ENCODE assay signal across 19 cellular contexts in the genomic region with DNA sequence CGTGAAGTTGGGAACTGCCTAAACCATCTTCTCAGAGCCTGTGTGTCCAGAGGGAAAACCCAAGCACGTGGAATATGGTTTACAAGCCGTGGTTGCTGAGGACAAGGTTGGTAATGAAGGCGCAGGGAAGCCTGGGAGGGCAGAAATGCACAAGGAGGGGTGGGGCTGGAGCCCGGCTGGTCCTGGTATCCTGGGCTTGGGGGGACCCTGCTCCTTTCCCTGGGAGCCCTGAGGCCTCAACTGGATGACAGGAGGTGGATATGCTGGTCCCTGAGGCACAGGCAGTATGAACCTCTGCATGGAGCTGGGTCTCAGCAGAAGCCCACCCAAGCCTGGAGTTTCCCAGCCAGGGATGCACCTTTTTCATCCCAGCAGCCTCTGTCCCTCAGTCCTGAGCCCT.
DNase-seq lines count a peak whose midpoint lies in the region; ATAC-seq, FAIRE-seq and TF ChIP-seq lines count a peak whose summit lies in the region.
"Had no signal": no experiment of that assay in that cellular context is flagged by ENCODE, and none has a peak within 500 bp of the region (broad histone marks: within the 10 kb centered on the region; RNA-seq: fewer than 3 reads in every experiment).

No MANE protein-coding gene starts in this region.

- H3K27me3 Mint-ChIP-seq in activated CD8-positive, alpha-beta T cell treated with anti-CD3 and anti-CD28 coated beads, Interleukin-2, amount 10 ng/mL, durations not matched to agents 7 days and 5 days (ENCODE audit: low read depth): peaks cover 5% of the 10 kb centered on the region
- no peaks in the 10 kb centered on the region for H3K27me3 Mint-ChIP-seq in activated CD8-positive, alpha-beta T cell treated with anti-CD3 and anti-CD28 coated beads for 36 hours
- no peaks in the 10 kb centered on the region for H3K27me3 Mint-ChIP-seq in activated naive CD8-positive, alpha-beta T cell treated with anti-CD3 and anti-CD28 coated beads, Interleukin-2, amount 50 U/mL, for 24 hours
- H3K27me3 Mint-ChIP-seq: CD4-positive, alpha-beta T cell had no signal

- FAIRE-seq in GM12891 (lab: Jason Lieb, UNC): no peak
- FAIRE-seq: D721Med, G401.6, H1, HepG2, HTR-8/SVneo had no signal

- TF ChIP-seq CTCF in activated CD8-positive, alpha-beta T cell treated with anti-CD3 and anti-CD28 coated beads for 36 hours (IDR thresholded peaks at IDR 0.05): no peak

- ATAC-seq in activated CD8-positive, alpha-beta T cell treated with anti-CD3 and anti-CD28 coated beads, Interleukin-2, amount 10 ng/mL, durations not matched to agents 7 days and 5 days: no peak
- ATAC-seq in activated CD8-positive, alpha-beta T cell treated with anti-CD3 and anti-CD28 coated beads for 36 hours: no peak
- no peak for ATAC-seq in activated naive CD8-positive, alpha-beta T cell treated with anti-CD3 and anti-CD28 coated beads, Interleukin-2, amount 50 U/mL, for 24 hours
- no peak for ATAC-seq in HG03342 (IDR thresholded peaks at IDR 0.05; ENCODE audit: unreplicated experiment)
- ATAC-seq: HepG2 had no signal

- POLR2A ChIA-PET in activated CD8-positive, alpha-beta T cell treated with anti-CD3 and anti-CD28 coated beads, Interleukin-2, amount 10 ng/mL, durations not matched to agents 7 days and 5 days (lab: Charles Lee): no interaction called here
- POLR2A ChIA-PET in activated CD8-positive, alpha-beta T cell treated with anti-CD3 and anti-CD28 coated beads for 36 hours (lab: Charles Lee): no interaction called here

- no peaks in the 10 kb centered on the region for H3K36me3 Mint-ChIP-seq in activated CD8-positive, alpha-beta T cell treated with anti-CD3 and anti-CD28 coated beads, Interleukin-2, amount 10 ng/mL, durations not matched to agents 7 days and 5 days (ENCODE audit: low read depth)
- no peaks in the 10 kb centered on the region for H3K36me3 Mint-ChIP-seq in activated CD8-positive, alpha-beta T cell treated with anti-CD3 and anti-CD28 coated beads for 36 hours (ENCODE audit: low read depth)
- no peaks in the 10 kb centered on the region for H3K36me3 Mint-ChIP-seq in activated naive CD8-positive, alpha-beta T cell treated with anti-CD3 and anti-CD28 coated beads, Interleukin-2, amount 50 U/mL, for 24 hours (ENCODE audit: low read depth)

- H3K9me3 Mint-ChIP-seq in activated CD8-positive, alpha-beta T cell treated with anti-CD3 and anti-CD28 coated beads, Interleukin-2, amount 10 ng/mL, durations not matched to agents 7 days and 5 days (ENCODE audit: insufficient read depth): no peaks in the 10 kb centered on the region
- no peaks in the 10 kb centered on the region for H3K9me3 Mint-ChIP-seq in activated CD8-positive, alpha-beta T cell treated with anti-CD3 and anti-CD28 coated beads for 36 hours
- no peaks in the 10 kb centered on the region for H3K9me3 Mint-ChIP-seq in activated naive CD8-positive, alpha-beta T cell treated with anti-CD3 and anti-CD28 coated beads, Interleukin-2, amount 50 U/mL, for 24 hours
- H3K9me3 Mint-ChIP-seq: CD4-positive, alpha-beta T cell; HFFc6 had no signal

- intact Hi-C loops in activated CD8-positive, alpha-beta T cell treated with anti-CD3 and anti-CD28 coated beads for 36 hours (cut with micrococcal nuclease): no loop called here
- intact Hi-C loops in posterior vena cava (cut with DNase I): no loop called here

- CTCF ChIA-PET in activated CD8-positive, alpha-beta T cell treated with anti-CD3 and anti-CD28 coated beads, Interleukin-2, amount 10 ng/mL, durations not matched to agents 7 days and 5 days (lab: Charles Lee): no interaction called here
- CTCF ChIA-PET in activated CD8-positive, alpha-beta T cell treated with anti-CD3 and anti-CD28 coated beads for 36 hours (lab: Charles Lee): no interaction called here

- no peaks in the 10 kb centered on the region for H3K4me1 Mint-ChIP-seq in activated CD8-positive, alpha-beta T cell treated with anti-CD3 and anti-CD28 coated beads, Interleukin-2, amount 10 ng/mL, durations not matched to agents 7 days and 5 days (ENCODE audit: low read depth)
- H3K4me1 Mint-ChIP-seq in activated CD8-positive, alpha-beta T cell treated with anti-CD3 and anti-CD28 coated beads for 36 hours (ENCODE audit: low read depth): no peaks in the 10 kb centered on the region
- no peaks in the 10 kb centered on the region for H3K4me1 Mint-ChIP-seq in activated naive CD8-positive, alpha-beta T cell treated with anti-CD3 and anti-CD28 coated beads, Interleukin-2, amount 50 U/mL, for 24 hours

- no peak overlapping the region for H3K4me3 Mint-ChIP-seq in activated CD8-positive, alpha-beta T cell treated with anti-CD3 and anti-CD28 coated beads, Interleukin-2, amount 10 ng/mL, durations not matched to agents 7 days and 5 days
- H3K4me3 Mint-ChIP-seq in activated CD8-positive, alpha-beta T cell treated with anti-CD3 and anti-CD28 coated beads for 36 hours: no peak overlapping the region
- no peak overlapping the region for H3K4me3 Mint-ChIP-seq in activated naive CD8-positive, alpha-beta T cell treated with anti-CD3 and anti-CD28 coated beads, Interleukin-2, amount 50 U/mL, for 24 hours
- H3K4me3 Mint-ChIP-seq: CD4-positive, alpha-beta T cell; HFFc6 had no signal

- peak; percentile 2 for DNase-seq in activated CD8-positive, alpha-beta T cell treated with anti-CD3 and anti-CD28 coated beads, Interleukin-2, amount 10 ng/mL, durations not matched to agents 7 days and 5 days
- no peak for DNase-seq in activated CD8-positive, alpha-beta T cell treated with anti-CD3 and anti-CD28 coated beads for 36 hours
- peak; percentile 5 for DNase-seq in GM12891 (ENCODE audit: insufficient read length, low spot score)
- DNase-seq in epidermal melanocyte (ENCODE audit: insufficient read length, low spot score): peak; percentile 4
- DNase-seq in posterior vena cava (ENCODE audit: low spot score): peak; percentile 55
- no peak for DNase-seq in activated naive CD8-positive, alpha-beta T cell treated with anti-CD3 and anti-CD28 coated beads, Interleukin-2, amount 50 U/mL, for 24 hours
- no peak for DNase-seq in NCI-H82 treated with DMSO at 0.1 percent for 48 hours (lab: John Stamatoyannopoulos, UW; ENCODE audit: unreplicated experiment)
- DNase-seq: AML-193; CD4-positive, alpha-beta T cell; DMS153; DMS79 treated with DMSO at 0.1 percent for 48 hours; HCEC 1CT; HFFc6 had no signal

- H3K27ac Mint-ChIP-seq in activated CD8-positive, alpha-beta T cell treated with anti-CD3 and anti-CD28 coated beads, Interleukin-2, amount 10 ng/mL, durations not matched to agents 7 days and 5 days: no peak overlapping the region
- H3K27ac Mint-ChIP-seq in activated CD8-positive, alpha-beta T cell treated with anti-CD3 and anti-CD28 coated beads for 36 hours: no peak overlapping the region
- no peak overlapping the region for H3K27ac Mint-ChIP-seq in activated naive CD8-positive, alpha-beta T cell treated with anti-CD3 and anti-CD28 coated beads, Interleukin-2, amount 50 U/mL, for 24 hours
- H3K27ac Mint-ChIP-seq: CD4-positive, alpha-beta T cell; HFFc6 had no signal

- no peak for TF ChIP-seq POLR2A in GM12891 (IDR thresholded peaks at IDR 0.05; ENCODE audit: low read depth, low read length)

TF ChIP-seq in GM12891, 5 proteins besides CTCF, POLR2A, EP300 and RAD21:
- TF ChIP-seq POLR2AphosphoS5 (IDR thresholded peaks at IDR 0.05; ENCODE audit: low read depth, low read length) (no peak), PAX5 (IDR thresholded peaks at IDR 0.05; ENCODE audit: insufficient read depth, low read length, severe bottlenecking) (no peak), SPI1 (IDR thresholded peaks at IDR 0.05; ENCODE audit: low read depth, low read length) (no peak), TAF1 (IDR thresholded peaks at IDR 0.05; ENCODE audit: low read depth, low read length) (no peak), POU2F2 (IDR thresholded peaks at IDR 0.05; ENCODE audit: low read depth, low read length) (no peak)

Comparison
In these comparisons a context has a peak if more than half of its experiments do, and no peak if none do; other contexts are left out.
1. DNase-seq: peak in activated CD8-positive, alpha-beta T cell treated with anti-CD3 and anti-CD28 coated beads, Interleukin-2, amount 10 ng/mL, durations not matched to agents 7 days and 5 days (single experiment), GM12891 (single experiment), epidermal melanocyte (single experiment) and posterior vena cava (single experiment); none in activated CD8-positive, alpha-beta T cell treated with anti-CD3 and anti-CD28 coated beads for 36 hours (single experiment), activated naive CD8-positive, alpha-beta T cell treated with anti-CD3 and anti-CD28 coated beads, Interleukin-2, amount 50 U/mL, for 24 hours (single experiment) and NCI-H82 treated with DMSO at 0.1 percent for 48 hours (single experiment).